In genomic region chr3:24136624-24137310, GRCh38 we compare ENCODE assay signal across 30 cellular contexts.
DNase-seq lines count a peak whose midpoint lies in the region; ATAC-seq and TF ChIP-seq lines count a peak whose summit lies in the region.
"Had no signal": no experiment of that assay in that cellular context is flagged by ENCODE, and none has a peak within 500 bp of the region (broad histone marks: within the 10 kb centered on the region; RNA-seq: fewer than 3 reads in every experiment).

No MANE protein-coding gene starts in this region.

- no peak for TF ChIP-seq RAD21 in IMR-90 (IDR thresholded peaks at IDR 0.05; ENCODE audit: low read length)

- peak overlapping the region; percentile 4 for H3K27ac Mint-ChIP-seq in progenitor cell of endocrine pancreas
- H3K27ac Mint-ChIP-seq in type B pancreatic cell, result peak overlapping the region; percentile 1
- H3K27ac Mint-ChIP-seq: activated CD4-positive, alpha-beta memory T cell treated with anti-CD3 and anti-CD28 coated beads for 36 hours; activated naive CD4-positive, alpha-beta T cell treated with anti-CD3 and anti-CD28 coated beads, Interleukin-2, amount 10 ng/mL, durations not matched to agents 7 days and 5 days; activated T-helper 1 cell treated with anti-CD3 and anti-CD28 coated beads, Interleukin-12 subunit alpha, Interleukin-12 subunit beta, Interleukin-2, Interleukin-4 antibody, amounts not matched to agents 30 ng/mL and 10 ng/mL and 1 ng/mL, durations not matched to agents 14 hours and 24 hours and 36 hours; CD14-positive monocyte; GM23338; HFFc6; nephron; stimulated activated naive CD8-positive, alpha-beta T cell treated with anti-CD3 and anti-CD28 coated beads, Interleukin-15, Interleukin-2, amounts not matched to agents 100 ng/mL and 50 ng/mL, for 24 hours had no signal

- H3K36me3 ChIP-seq in IMR-90 (ENCODE audit: control insufficient read depth, insufficient read depth, low read length), result no peaks in the 10 kb centered on the region
- peaks cover 13 to 48% of the 10 kb centered on the region in 2 donors for H3K36me3 ChIP-seq in ascending aorta
- H3K36me3 ChIP-seq: breast epithelium, Peyer's patch had no signal

- H3K56ac ChIP-seq in IMR-90 (ENCODE audit: extremely low read depth, insufficient read depth, low read length), result no peak overlapping the region

- H2AK9ac ChIP-seq in IMR-90 (replicated peaks; ENCODE audit: low read depth, low read length, poor library complexity), result no peak overlapping the region

- no peak overlapping the region for H3K9ac ChIP-seq in IMR-90 (ENCODE audit: low read depth, low read length)

- no peak overlapping the region for H2BK5ac ChIP-seq in IMR-90 (ENCODE audit: low read depth, low read length, poor library complexity, severe bottlenecking)

- no peaks in the 10 kb centered on the region for H3K27me3 Mint-ChIP-seq in progenitor cell of endocrine pancreas
- no peaks in the 10 kb centered on the region for H3K27me3 Mint-ChIP-seq in type B pancreatic cell
- H3K27me3 Mint-ChIP-seq: activated CD4-positive, alpha-beta memory T cell treated with anti-CD3 and anti-CD28 coated beads for 36 hours; stimulated activated naive CD8-positive, alpha-beta T cell treated with anti-CD3 and anti-CD28 coated beads, Interleukin-15, Interleukin-2, amounts not matched to agents 100 ng/mL and 50 ng/mL, for 24 hours had no signal

- no peaks in the 10 kb centered on the region for H3K4me1 ChIP-seq in IMR-90 (ENCODE audit: control insufficient read depth, insufficient read depth, low read length)
- peaks cover 0 to 20% of the 10 kb centered on the region in 2 donors for H3K4me1 ChIP-seq in ascending aorta
- H3K4me1 ChIP-seq: breast epithelium had no signal

- intact Hi-C loops in IMR-90 (cut with micrococcal nuclease) (no loop called here), ascending aorta (cut with DNase I) (no loop called here)

- H2BK120ac ChIP-seq in IMR-90 (ENCODE audit: low read depth, low read length), result no peak overlapping the region

- no peak overlapping the region for H3K23ac ChIP-seq in IMR-90 (ENCODE audit: low read depth, low read length)

- H3K27ac ChIP-seq in IMR-90 (ENCODE audit: insufficient read depth, low read length) (no peak overlapping the region), ascending aorta (peak overlapping the region; percentile 63 to 64)
- H3K27ac ChIP-seq: breast epithelium had no signal

- DNase-seq in IMR-90, result peak; percentile 7
- DNase-seq in ascending aorta (ENCODE audit: low spot score in 2 of 2), result no peak
- no peak for DNase-seq in progenitor cell of endocrine pancreas (ENCODE audit: low spot score, unreplicated experiment)
- no peak for DNase-seq in type B pancreatic cell (ENCODE audit: extremely low spot score, unreplicated experiment)
- no peak for DNase-seq in activated CD4-positive, alpha-beta T cell treated with anti-CD3 and anti-CD28 coated beads for 48 hours
- DNase-seq: activated CD4-positive, alpha-beta memory T cell treated with anti-CD3 and anti-CD28 coated beads for 36 hours; activated CD4-positive, CD25-positive, alpha-beta regulatory T cell treated with anti-CD3 and anti-CD28 coated beads, Interleukin-2, amount 50 U/mL, for 72 hours; activated naive CD4-positive, alpha-beta T cell treated with anti-CD3 and anti-CD28 coated beads, Interleukin-2, amount 10 ng/mL, durations not matched to agents 7 days and 5 days; amniotic stem cell; DMS79 treated with DMSO at 0.1 percent for 48 hours; HFFc6; hypothalamus; NCI-H1092; NCI-H187; NCI-H524 treated with DMSO at 0.1 percent for 48 hours; retina; SHP77 treated with DMSO at 0.1 percent for 48 hours; stimulated activated CD4-positive, alpha-beta T cell treated with anti-CD3 and anti-CD28 coated beads, Interleukin-1b, Interleukin-23, amount 100 ng/mL, for 48 hours; T-helper 2 cell; tibial artery had no signal

- ATAC-seq in IMR-90 (ENCODE audit: low read depth) (no peak), HG02588 (IDR thresholded peaks at IDR 0.05; ENCODE audit: unreplicated experiment) (no peak), HG02610 (IDR thresholded peaks at IDR 0.05; ENCODE audit: unreplicated experiment) (no peak)
- ATAC-seq: GM23338 had no signal

- H4K5ac ChIP-seq in IMR-90 (ENCODE audit: low read depth, low read length), result no peak overlapping the region

- TF ChIP-seq POLR2A in IMR-90 (IDR thresholded peaks at IDR 0.05; ENCODE audit: low read depth, low read length), result no peak

- H3K14ac ChIP-seq in IMR-90 (replicated peaks; ENCODE audit: low read depth, low read length), result no peak overlapping the region

- H2AK5ac ChIP-seq in IMR-90 (ENCODE audit: low read depth, low read length), result no peak overlapping the region

- in situ Hi-C loops in IMR-90 (cut with MboI; ENCODE audit: low sequenced_read_pairs), result no loop called here

- H2BK20ac ChIP-seq in IMR-90 (ENCODE audit: low read depth, low read length), result no peak overlapping the region

- H4K8ac ChIP-seq in IMR-90 (ENCODE audit: low read depth in 2 of 2, low read length in 2 of 2), result no peak overlapping the region

- no peaks in the 10 kb centered on the region for H3K79me1 ChIP-seq in IMR-90 (ENCODE audit: low read depth in 1 of 2, low read length in 2 of 2)

- TF ChIP-seq CTCF in IMR-90 (conservative IDR thresholded peaks at IDR 0.05; ENCODE audit: low read depth, low read length) (no peak), ascending aorta (IDR thresholded peaks at IDR 0.05) (no peak), progenitor cell of endocrine pancreas (IDR thresholded peaks at IDR 0.05; ENCODE audit: unreplicated experiment) (no peak), type B pancreatic cell (conservative IDR thresholded peaks at IDR 0.05) (no peak)

- POLR2A ChIA-PET in IMR-90 (lab: Charles Lee; ENCODE audit: unreplicated experiment), result no interaction called here

- H3K4me3 ChIP-seq in IMR-90 (ENCODE audit: insufficient read depth, low read depth, low read length) (no peak overlapping the region), ascending aorta (no peak overlapping the region)
- H3K4me3 ChIP-seq: breast epithelium, GM23338, lung, Peyer's patch, tibial artery had no signal

- CTCF ChIA-PET in IMR-90 (lab: Yijun Ruan, JAX), result interaction anchor here (0.6 to 1.0 kb wide), 2 partner anchors 11 to 42 kb away, joined by 3 to 4 read pairs; no protein-coding TSS in a partner anchor

- no peak overlapping the region for H3K4me2 ChIP-seq in IMR-90 (ENCODE audit: low read depth, low read length)
- H3K4me2 ChIP-seq: GM23338 had no signal

- H3K9me3 ChIP-seq in IMR-90 (ENCODE audit: control insufficient read depth, insufficient read depth, low read length), result no peaks in the 10 kb centered on the region
- no peaks in the 10 kb centered on the region for H3K9me3 ChIP-seq in ascending aorta
- H3K9me3 ChIP-seq: breast epithelium, Peyer's patch, tibial artery had no signal

- no peak overlapping the region for H3K4ac ChIP-seq in IMR-90 (ENCODE audit: low read depth, low read length)

- H3K9me1 ChIP-seq in IMR-90 (ENCODE audit: insufficient read depth, low read length), result no peaks in the 10 kb centered on the region

- dilution Hi-C loops in IMR-90 (cut with HindIII; ENCODE audit: low sequenced_read_pairs, unreplicated experiment), result no loop called here

- peaks cover 9% of the 10 kb centered on the region for H3K36me3 Mint-ChIP-seq in progenitor cell of endocrine pancreas (ENCODE audit: insufficient read depth)
- H3K36me3 Mint-ChIP-seq in type B pancreatic cell, result peaks cover 4% of the 10 kb centered on the region
- H3K36me3 Mint-ChIP-seq: activated CD4-positive, alpha-beta memory T cell treated with anti-CD3 and anti-CD28 coated beads for 36 hours; activated naive CD4-positive, alpha-beta T cell treated with anti-CD3 and anti-CD28 coated beads, Interleukin-2, amount 10 ng/mL, durations not matched to agents 7 days and 5 days; CD14-positive monocyte had no signal

- no peak overlapping the region for H2AFZ ChIP-seq in IMR-90 (replicated peaks; ENCODE audit: low read length, poor library complexity)
- H2AFZ ChIP-seq: GM23338 had no signal

- H3K4me1 Mint-ChIP-seq in progenitor cell of endocrine pancreas (ENCODE audit: low read depth) (no peaks in the 10 kb centered on the region), type B pancreatic cell (ENCODE audit: unreplicated experiment) (peaks cover 17% of the 10 kb centered on the region)
- H3K4me1 Mint-ChIP-seq: activated naive CD4-positive, alpha-beta T cell treated with anti-CD3 and anti-CD28 coated beads, Interleukin-2, amount 10 ng/mL, durations not matched to agents 7 days and 5 days; GM23338; nephron had no signal

- H2BK15ac ChIP-seq in IMR-90 (ENCODE audit: low read depth, low read length), result no peak overlapping the region

- H4K91ac ChIP-seq in IMR-90 (ENCODE audit: insufficient read depth, low read depth, low read length), result no peak overlapping the region

- no peak overlapping the region for H3K18ac ChIP-seq in IMR-90 (ENCODE audit: low read depth, low read length)

- H3K9me3 Mint-ChIP-seq in progenitor cell of endocrine pancreas (ENCODE audit: low read depth), result no peaks in the 10 kb centered on the region
- H3K9me3 Mint-ChIP-seq in type B pancreatic cell, result no peaks in the 10 kb centered on the region
- H3K9me3 Mint-ChIP-seq: activated CD4-positive, alpha-beta memory T cell treated with anti-CD3 and anti-CD28 coated beads for 36 hours; activated naive CD4-positive, alpha-beta T cell treated with anti-CD3 and anti-CD28 coated beads, Interleukin-2, amount 10 ng/mL, durations not matched to agents 7 days and 5 days; activated T-helper 1 cell treated with anti-CD3 and anti-CD28 coated beads, Interleukin-12 subunit alpha, Interleukin-12 subunit beta, Interleukin-2, Interleukin-4 antibody, amounts not matched to agents 30 ng/mL and 10 ng/mL and 1 ng/mL, durations not matched to agents 14 hours and 24 hours and 36 hours; GM23338; HFFc6; nephron; stimulated activated naive CD8-positive, alpha-beta T cell treated with anti-CD3 and anti-CD28 coated beads, Interleukin-15, Interleukin-2, amounts not matched to agents 100 ng/mL and 50 ng/mL, for 24 hours had no signal

- BruUV-seq in IMR-90 (replicated peaks; lab: Mats Ljungman, UMichigan), result no TSS peak

- H3K27me3 ChIP-seq in IMR-90 (ENCODE audit: control insufficient read depth, insufficient read depth, low read length), result no peaks in the 10 kb centered on the region
- no peaks in the 10 kb centered on the region for H3K27me3 ChIP-seq in ascending aorta
- H3K27me3 ChIP-seq: breast epithelium, Peyer's patch, tibial artery had no signal

- H3K4me3 Mint-ChIP-seq in progenitor cell of endocrine pancreas (ENCODE audit: low read depth) (no peak overlapping the region), type B pancreatic cell (no peak overlapping the region)
- H3K4me3 Mint-ChIP-seq: activated CD4-positive, alpha-beta memory T cell treated with anti-CD3 and anti-CD28 coated beads for 36 hours; activated naive CD4-positive, alpha-beta T cell treated with anti-CD3 and anti-CD28 coated beads, Interleukin-2, amount 10 ng/mL, durations not matched to agents 7 days and 5 days; activated T-helper 1 cell treated with anti-CD3 and anti-CD28 coated beads, Interleukin-12 subunit alpha, Interleukin-12 subunit beta, Interleukin-2, Interleukin-4 antibody, amounts not matched to agents 30 ng/mL and 10 ng/mL and 1 ng/mL, durations not matched to agents 14 hours and 24 hours and 36 hours; CD14-positive monocyte; GM23338; HFFc6; nephron; stimulated activated naive CD8-positive, alpha-beta T cell treated with anti-CD3 and anti-CD28 coated beads, Interleukin-15, Interleukin-2, amounts not matched to agents 100 ng/mL and 50 ng/mL, for 24 hours had no signal

- no peaks in the 10 kb centered on the region for H4K20me1 ChIP-seq in IMR-90 (ENCODE audit: insufficient read depth, low read length)

TF ChIP-seq in IMR-90, 13 proteins besides CTCF, POLR2A, EP300 and RAD21 (continues in another document):
- no peak for TF ChIP-seq FOS (IDR thresholded peaks at IDR 0.05; ENCODE audit: low read depth, low read length)
